ENCODE assay signal across 8 cellular contexts in the genomic region with DNA sequence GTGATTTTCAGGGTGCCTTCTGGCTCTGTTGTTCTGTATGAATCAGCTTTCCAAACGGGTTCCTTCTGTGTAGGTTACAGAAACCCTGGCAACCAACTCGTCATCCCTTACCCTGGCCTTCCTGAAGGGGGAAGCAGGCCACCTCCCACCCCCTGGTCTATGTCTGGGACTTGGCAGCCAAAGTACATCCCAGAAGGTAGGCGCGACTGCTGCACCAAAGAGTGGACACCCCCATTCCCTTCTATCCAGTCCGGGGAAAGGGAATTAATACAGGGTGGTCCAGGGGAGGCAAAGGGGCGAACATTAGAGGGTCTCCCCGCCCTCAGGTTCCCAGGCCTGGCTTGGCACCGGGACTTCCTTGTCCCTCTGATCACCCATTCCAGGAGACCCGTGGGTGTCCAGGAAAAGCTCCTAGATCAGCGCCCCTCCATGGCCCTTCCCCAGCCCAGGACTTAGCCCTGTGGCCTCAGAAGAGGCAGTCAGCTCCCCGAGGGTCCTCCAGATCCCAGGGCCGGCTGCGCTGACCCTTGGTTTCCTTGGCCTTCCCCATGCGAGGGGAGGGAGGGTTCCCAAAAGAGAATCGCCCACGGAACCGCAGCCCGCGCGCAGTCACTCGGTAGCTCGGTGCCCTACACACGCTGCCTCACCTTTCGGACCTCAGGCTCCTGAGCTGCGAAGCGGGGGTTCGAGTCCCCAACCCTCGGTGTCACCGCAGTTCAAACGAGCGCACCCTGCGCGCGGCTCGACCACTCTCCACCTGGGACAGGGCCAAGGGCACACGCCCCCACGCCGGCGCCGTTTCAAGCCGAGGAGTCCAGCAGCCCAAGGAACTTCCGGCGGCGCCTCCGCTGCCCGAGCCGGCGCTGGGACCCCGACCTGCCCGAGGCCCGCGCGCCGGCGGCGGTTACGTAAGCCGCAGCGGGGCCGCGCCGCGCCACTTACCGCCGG. TPM values are rescaled to one million over a fixed set of nuclear protein-coding genes. Genes with fewer than 3 reads are reported as not detected.
DNase-seq lines count a peak whose midpoint lies in the region; ATAC-seq and TF ChIP-seq lines count a peak whose summit lies in the region.

Gene PER2 (minus strand): TSS at position 909 of the 948 bp plus-strand sequence. CDS start 10,674 bp downstream, outside the sequence.

- H3K9me2 ChIP-seq in HCT116 (ENCODE audit: insufficient read depth) = no peaks in the 10 kb centered on the region

- H3K9me3 ChIP-seq in HCT116 (ENCODE audit: control insufficient read depth in 1 of 2, insufficient read depth in 1 of 2, low read depth in 1 of 2, low read length in 2 of 2) = no peaks in the 10 kb centered on the region

- H3K9ac ChIP-seq in HCT116 (ENCODE audit: low read length) = peak within 1 kb of the TSS; percentile 83

- no peaks in the 10 kb centered on the region for H3K36me3 ChIP-seq in HCT116 (ENCODE audit: control insufficient read depth in 1 of 2, insufficient read depth in 2 of 2, low read length in 2 of 2)

- H3K27me3 ChIP-seq in HCT116 (ENCODE audit: insufficient read depth, low read length) = no peaks in the 10 kb centered on the region

- DNase-seq in activated CD4-positive, alpha-beta T cell treated with anti-CD3 and anti-CD28 coated beads for 36 hours = peak; percentile 64
- DNase-seq in activated CD4-positive, alpha-beta T cell treated with anti-CD3 and anti-CD28 coated beads for 1 hour = no peak
- DNase-seq in HCT116 (ENCODE audit: low read depth, low spot score) (peak; percentile 43), MV-4-11 (lab: John Stamatoyannopoulos, UW) (peak; percentile 57), memory B cell (ENCODE audit: low spot score in 2 of 2) (peak in 1 of 2 donors; percentile 13)
- peak; percentile 62 for DNase-seq in activated CD4-positive, alpha-beta T cell treated with anti-CD3 and anti-CD28 coated beads for 48 hours
- peak in 2 of 3 experiments; percentile 13 to 20 for DNase-seq in effector memory CD8-positive, alpha-beta T cell
- peak; percentile 50 for DNase-seq in stimulated activated naive CD4-positive, alpha-beta T cell treated with Interleukin-2 at 50 U/mL for 16 hours (lab: John Stamatoyannopoulos, UW)

- peaks cover 21 to 41% of the 10 kb centered on the region in 2 experiments for H3K4me1 ChIP-seq in HCT116 (ENCODE audit: control insufficient read depth in 1 of 2, insufficient read depth in 2 of 2, low read length in 2 of 2)

- TF ChIP-seq RAD21 in HCT116 (IDR thresholded peaks at IDR 0.05; ENCODE audit: low read depth) = no peak

- peaks cover 32% of the 10 kb centered on the region for H3K79me2 ChIP-seq in HCT116 (ENCODE audit: insufficient read depth, low read length)

- H3K4me3 ChIP-seq in HCT116 (replicated peaks in 1 of 2; ENCODE audit: low read depth in 1 of 2, low read length in 2 of 2) = peak within 1 kb of the TSS; percentile 73 to 84

- H3K4me1 Mint-ChIP-seq in activated CD4-positive, alpha-beta T cell treated with anti-CD3 and anti-CD28 coated beads for 36 hours = peaks cover 37% of the 10 kb centered on the region
- H3K4me1 Mint-ChIP-seq in effector memory CD8-positive, alpha-beta T cell (ENCODE audit: low read depth in 2 of 2) = peaks cover 26 to 39% of the 10 kb centered on the region in 2 donors
- peaks cover 37% of the 10 kb centered on the region for H3K4me1 Mint-ChIP-seq in memory B cell

- no peaks in the 10 kb centered on the region for H3K9me3 Mint-ChIP-seq in activated CD4-positive, alpha-beta T cell treated with anti-CD3 and anti-CD28 coated beads for 36 hours (ENCODE audit: low read depth)
- H3K9me3 Mint-ChIP-seq in effector memory CD8-positive, alpha-beta T cell = no peaks in the 10 kb centered on the region
- H3K9me3 Mint-ChIP-seq in memory B cell = no peaks in the 10 kb centered on the region

- POLR2A ChIA-PET in activated CD4-positive, alpha-beta T cell treated with anti-CD3 and anti-CD28 coated beads for 36 hours (lab: Charles Lee) = interaction anchor here (0.6 to 1.1 kb wide), 4 partner anchors 13 to 600 kb away, joined by 3 to 7 read pairs (median 4); no protein-coding TSS in a partner anchor
- POLR2A ChIA-PET in HCT116 (lab: Charles Lee) = no interaction called here

- intact Hi-C loops in activated CD4-positive, alpha-beta T cell treated with anti-CD3 and anti-CD28 coated beads for 36 hours (cut with DNase I, micrococcal nuclease) = loop anchor here (1.0 to 10.0 kb wide), 13 partner anchors 32 to 847 kb away; partner anchors contain the start of genes ASB1 (in 2 of the 2), TRAF3IP1 (in 2 of the 2), HES6 (in 1 of the 2) and ILKAP (in 1 of the 2)
- intact Hi-C loops in HCT116 (cut with micrococcal nuclease) = no loop called here

- TF ChIP-seq POLR2A in HCT116 (IDR thresholded peaks at IDR 0.05; ENCODE audit: borderline replicate concordance, extremely low read depth, insufficient read depth, insufficient read length) = no peak

- no peak within 1 kb of the TSS for H2AFZ ChIP-seq in HCT116 (ENCODE audit: low read depth, low read length, poor library complexity, severe bottlenecking)

- H3K36me3 Mint-ChIP-seq in activated CD4-positive, alpha-beta T cell treated with anti-CD3 and anti-CD28 coated beads for 36 hours (ENCODE audit: low read depth) = no peaks in the 10 kb centered on the region
- peaks cover 22% of the 10 kb centered on the region for H3K36me3 Mint-ChIP-seq in effector memory CD8-positive, alpha-beta T cell (ENCODE audit: insufficient read depth)
- no peaks in the 10 kb centered on the region for H3K36me3 Mint-ChIP-seq in memory B cell

- RAD21 ChIA-PET in HCT116 (lab: Charles Lee; ENCODE audit: low non-redundant PET in 1 of 2, low total read pairs in 2 of 2, uncharacterized antibody in 2 of 2, unreplicated experiment in 2 of 2) = no interaction called here

- BruUV-seq in HCT116 (replicated peaks; lab: Mats Ljungman, UMichigan) = no TSS peak

- TF ChIP-seq CTCF in HCT116 (IDR thresholded peaks at IDR 0.05 in 2 of 3, conservative IDR thresholded peaks at IDR 0.05 in 1 of 3; ENCODE audit: borderline replicate concordance in 1 of 3, insufficient read depth in 1 of 3, low read depth in 2 of 3, low read length in 2 of 3) = peak in 2 of 3 experiments; percentile 11 to 14; a peak in 2 of 6 replicates

- ATAC-seq in activated CD4-positive, alpha-beta T cell treated with anti-CD3 and anti-CD28 coated beads for 36 hours = peak; percentile 28
- peak; percentile 49 for ATAC-seq in HCT116
- no peak for ATAC-seq in effector memory CD8-positive, alpha-beta T cell (replicated peaks)
- peak; percentile 16 for ATAC-seq in memory B cell (ENCODE audit: low read depth)

- H3K27ac ChIP-seq in HCT116 (ENCODE audit: low read depth, low read length) = peak within 1 kb of the TSS; percentile 78

- peak within 1 kb of the TSS; percentile 74 for H3K4me3 Mint-ChIP-seq in activated CD4-positive, alpha-beta T cell treated with anti-CD3 and anti-CD28 coated beads for 36 hours
- peak within 1 kb of the TSS; percentile 85 to 87 for H3K4me3 Mint-ChIP-seq in effector memory CD8-positive, alpha-beta T cell
- peak within 1 kb of the TSS; percentile 97 for H3K4me3 Mint-ChIP-seq in memory B cell

- CTCF ChIA-PET in activated CD4-positive, alpha-beta T cell treated with anti-CD3 and anti-CD28 coated beads for 36 hours (lab: Charles Lee) = interaction anchor here (0.6 to 2.0 kb wide), 5 partner anchors 12 to 232 kb away, joined by 3 to 8 read pairs (median 3); no protein-coding TSS in a partner anchor
- CTCF ChIA-PET in HCT116 (lab: Charles Lee) = no interaction called here

- peak within 1 kb of the TSS; percentile 96 for H3K4me2 ChIP-seq in HCT116 (ENCODE audit: low read length)

- peak within 1 kb of the TSS; percentile 82 for H3K27ac Mint-ChIP-seq in activated CD4-positive, alpha-beta T cell treated with anti-CD3 and anti-CD28 coated beads for 36 hours
- peak within 1 kb of the TSS; percentile 95 to 97 for H3K27ac Mint-ChIP-seq in effector memory CD8-positive, alpha-beta T cell
- peak within 1 kb of the TSS; percentile 97 for H3K27ac Mint-ChIP-seq in memory B cell

- no peaks in the 10 kb centered on the region for H3K27me3 Mint-ChIP-seq in activated CD4-positive, alpha-beta T cell treated with anti-CD3 and anti-CD28 coated beads for 36 hours
- no peaks in the 10 kb centered on the region for H3K27me3 Mint-ChIP-seq in effector memory CD8-positive, alpha-beta T cell
- H3K27me3 Mint-ChIP-seq in memory B cell = no peaks in the 10 kb centered on the region

- no peaks in the 10 kb centered on the region for H4K20me1 ChIP-seq in HCT116 (ENCODE audit: insufficient read depth)

TF ChIP-seq in HCT116, 20 proteins besides CTCF, POLR2A, EP300 and RAD21:
- TF ChIP-seq TCF7L2 (IDR thresholded peaks at IDR 0.05; ENCODE audit: borderline replicate concordance, extremely low read depth, insufficient read depth, insufficient read length) = peak; percentile 38
- no peak for TF ChIP-seq ZNF274 (IDR thresholded peaks at IDR 0.05; ENCODE audit: low read depth, low read length)
- no peak for TF ChIP-seq ELF1 (IDR thresholded peaks at IDR 0.05; ENCODE audit: borderline replicate concordance, low read depth)
- TF ChIP-seq EZH2 (IDR thresholded peaks at IDR 0.05) = no peak

RNA-seq across cellular contexts. Expression of gene PER2, which starts in this region (rescaled TPM):
- 10 to 100 TPM; 12.2 to 13.5 TPM for total RNA-seq in activated CD4-positive, alpha-beta T cell treated with anti-CD3 and anti-CD28 coated beads for 36 hours
- total RNA-seq in HCT116 (2021; ENCODE audit: unreplicated experiment) = 18.7 TPM
- polyA plus RNA-seq in HCT116 (2012) = 10.4 and 11.7 TPM in 2 replicates
